In genomic region chr10:11367505-11367904, GRCh38 we compare ENCODE assay signal across 15 cellular contexts.
"Had no signal": no experiment of that assay in that cellular context is flagged by ENCODE, and none has a peak within 500 bp of the region (broad histone marks: within the 10 kb centered on the region; RNA-seq: fewer than 3 reads in every experiment).

No MANE protein-coding gene starts in this region.

- H3K4me1 ChIP-seq: sigmoid colon, tibial artery, uterus had no signal

- H3K4me3 ChIP-seq: sigmoid colon, tibial artery, uterus had no signal

- ATAC-seq: activated CD8-positive, alpha-beta T cell treated with anti-CD3 and anti-CD28 coated beads for 36 hours; activated T-helper 17 cell treated with anti-CD3 and anti-CD28 coated beads, Interleukin-2, amount 50 U/mL, for 72 hours; effector memory CD8-positive, alpha-beta T cell had no signal

- H3K27me3 Mint-ChIP-seq: activated B cell treated with CpG ODN at 0.5 μM for 24 hours; activated CD8-positive, alpha-beta T cell treated with anti-CD3 and anti-CD28 coated beads for 36 hours; activated naive CD8-positive, alpha-beta T cell treated with anti-CD3 and anti-CD28 coated beads for 36 hours; activated T-helper 17 cell treated with anti-CD3 and anti-CD28 coated beads, Interleukin-2, amount 50 U/mL, for 72 hours; effector memory CD8-positive, alpha-beta T cell had no signal

- H3K9me3 Mint-ChIP-seq: activated B cell treated with CpG ODN at 0.5 μM for 24 hours; activated CD8-positive, alpha-beta T cell treated with anti-CD3 and anti-CD28 coated beads for 36 hours; activated naive CD8-positive, alpha-beta T cell treated with anti-CD3 and anti-CD28 coated beads for 36 hours; activated T-helper 17 cell treated with anti-CD3 and anti-CD28 coated beads, Interleukin-2, amount 50 U/mL, for 72 hours; effector memory CD8-positive, alpha-beta T cell; natural killer cell had no signal

- DNase-seq: activated B cell treated with CpG ODN at 0.5 μM for 24 hours; activated CD4-positive, alpha-beta T cell treated with anti-CD3 and anti-CD28 coated beads for 4 hours; activated CD8-positive, alpha-beta T cell treated with anti-CD3 and anti-CD28 coated beads for 36 hours; activated naive CD8-positive, alpha-beta T cell treated with anti-CD3 and anti-CD28 coated beads for 36 hours; activated T-cell treated with anti-CD3 and anti-CD28 coated beads, Interleukin-2, amount 50 U/mL, for 1 hour; amniotic stem cell; dermis blood vessel endothelial cell; effector memory CD8-positive, alpha-beta T cell; mesenchymal stem cell; natural killer cell; sigmoid colon; stimulated activated CD8-positive, alpha-beta memory T cell treated with anti-CD3 and anti-CD28 coated beads, Interleukin-4, amount 100 ng/mL, for 48 hours; tibial artery; uterus had no signal

- H3K9me3 ChIP-seq: sigmoid colon, tibial artery, uterus had no signal

- H3K36me3 ChIP-seq: sigmoid colon, tibial artery, uterus had no signal

- H3K4me3 Mint-ChIP-seq: activated B cell treated with CpG ODN at 0.5 μM for 24 hours; activated CD8-positive, alpha-beta T cell treated with anti-CD3 and anti-CD28 coated beads for 36 hours; activated naive CD8-positive, alpha-beta T cell treated with anti-CD3 and anti-CD28 coated beads for 36 hours; effector memory CD8-positive, alpha-beta T cell had no signal

- H3K27ac Mint-ChIP-seq: activated B cell treated with CpG ODN at 0.5 μM for 24 hours; activated CD8-positive, alpha-beta T cell treated with anti-CD3 and anti-CD28 coated beads for 36 hours; activated T-helper 17 cell treated with anti-CD3 and anti-CD28 coated beads, Interleukin-2, amount 50 U/mL, for 72 hours; effector memory CD8-positive, alpha-beta T cell; natural killer cell had no signal

- H3K27me3 ChIP-seq: sigmoid colon, tibial artery, uterus had no signal

- H3K27ac ChIP-seq: sigmoid colon, tibial artery, uterus had no signal

- H3K36me3 Mint-ChIP-seq: activated naive CD8-positive, alpha-beta T cell treated with anti-CD3 and anti-CD28 coated beads for 36 hours; natural killer cell had no signal
